30 cellular contexts compared by ENCODE assay signal in the genomic region with DNA sequence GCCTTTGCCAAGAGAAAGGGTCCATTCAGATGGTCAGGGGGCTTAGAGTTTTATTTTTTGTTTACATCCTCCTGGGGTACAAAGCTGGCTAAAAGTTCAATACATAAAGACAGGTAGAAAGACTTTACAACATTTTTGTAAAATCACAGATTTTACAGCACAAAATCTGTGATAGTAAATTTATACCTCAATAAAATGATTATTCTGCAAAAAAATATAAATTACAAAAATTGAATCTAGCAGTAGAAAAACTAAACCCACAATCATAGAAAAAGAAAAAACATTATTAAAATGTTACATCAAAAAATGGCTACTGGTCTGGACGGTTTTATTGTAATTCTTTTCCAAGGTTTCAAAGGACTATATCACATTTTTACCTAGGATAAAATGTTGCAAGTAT.
"Had no signal": no experiment of that assay in that cellular context is flagged by ENCODE, and none has a peak within 500 bp of the region (broad histone marks: within the 10 kb centered on the region; RNA-seq: fewer than 3 reads in every experiment).

No MANE protein-coding gene starts in this region.

- DNase-seq: naive thymus-derived CD8-positive, alpha-beta T cell; nephron progenitor cell; nucleus accumbens; ovary; posterior cingulate gyrus; psoas muscle; right cardiac atrium; spleen; stimulated activated CD4-positive, alpha-beta T cell treated with anti-CD3 and anti-CD28 coated beads, Interleukin-12 subunit alpha, Interleukin-12 subunit beta, amount 100 ng/mL, for 4 hours; stimulated activated CD4-positive, alpha-beta T cell treated with anti-CD3 and anti-CD28 coated beads, Interleukin-1b, Interleukin-23, amount 100 ng/mL, for 48 hours; stimulated activated CD4-positive, alpha-beta T cell treated with anti-CD3 and anti-CD28 coated beads, Interleukin-4, amount 100 ng/mL, for 1 hour; stimulated activated CD4-positive, alpha-beta T cell treated with anti-CD3 and anti-CD28 coated beads, Interleukin-4, amount 100 ng/mL, for 4 hours; stimulated activated CD8-positive, alpha-beta memory T cell treated with anti-CD3 and anti-CD28 coated beads, Interleukin-4, amount 100 ng/mL, for 48 hours; stimulated activated naive CD4-positive, alpha-beta T cell; stimulated activated naive CD8-positive, alpha-beta T cell treated with anti-CD3 and anti-CD28 coated beads, Interleukin-15, Interleukin-2, amounts not matched to agents 100 U/mL and 50 U/mL, for 24 hours; stomach; thyroid gland; trophoblast cell; upper lobe of left lung had no signal

- ATAC-seq: naive thymus-derived CD8-positive, alpha-beta T cell; natural killer cell treated with Interleukin-12 subunit alpha and Interleukin-12 subunit beta and Interleukin-15 and Interleukin-18, amount 100 ng/mL, for 72 hours; psoas muscle; right cardiac atrium; sciatic nerve; stimulated activated memory B cell treated with anti-CD40 and anti-IgM and Interleukin-4, amounts not matched to agents 10 μg/mL and 1 μg/mL and 100 μg/mL, for 72 hours; stimulated activated naive CD8-positive, alpha-beta T cell treated with anti-CD3 and anti-CD28 coated beads, Interleukin-15, Interleukin-2, amounts not matched to agents 100 U/mL and 50 U/mL, for 24 hours had no signal

- H3K9ac ChIP-seq: parathyroid adenoma had no signal

- H3K4me3 ChIP-seq: ovary, psoas muscle, skin epidermis, smooth muscle cell, spleen, stomach, thoracic aorta, thyroid gland, tibial nerve, upper lobe of left lung, vagina had no signal

- H3K4me1 ChIP-seq: parathyroid adenoma, psoas muscle, spleen, stomach, thyroid gland, tibial nerve, upper lobe of left lung, vagina had no signal

- H2AFZ ChIP-seq: parathyroid adenoma had no signal

- H3K4me2 ChIP-seq: smooth muscle cell had no signal

- H3K27ac ChIP-seq: neutrophil, ovary, parathyroid adenoma, psoas muscle, skin epidermis, spleen, stomach, thoracic aorta, thyroid gland, tibial nerve, upper lobe of left lung, vagina had no signal

- H3K79me2 ChIP-seq: parathyroid adenoma had no signal

- H3K27me3 ChIP-seq: neutrophil, spleen, stomach, thyroid gland, tibial nerve, upper lobe of left lung, vagina had no signal

- H3K9me3 ChIP-seq: neutrophil, ovary, psoas muscle, thoracic aorta, thyroid gland, tibial nerve, upper lobe of left lung, vagina had no signal

- FAIRE-seq: urothelium cell line had no signal

- H3K36me3 ChIP-seq: neutrophil, ovary, spleen, stomach, thoracic aorta, thyroid gland, tibial nerve, upper lobe of left lung, vagina had no signal
